8 cellular contexts compared by ENCODE assay signal in genomic region chr17:4499431-4500187, GRCh38. TPM values are rescaled to one million over a fixed set of nuclear protein-coding genes. Genes with fewer than 3 reads are reported as not detected.
DNase-seq lines count a peak whose midpoint lies in the region; ATAC-seq and TF ChIP-seq lines count a peak whose summit lies in the region.

No MANE protein-coding gene starts in this region.

- peak overlapping the region; percentile 83 for H3K4me3 Mint-ChIP-seq in CD4-positive, alpha-beta T cell
- peak overlapping the region; percentile 78 for H3K4me3 Mint-ChIP-seq in stimulated activated memory B cell treated with anti-CD40 and anti-IgM and Interleukin-4, amounts not matched to agents 10 μg/mL and 1 μg/mL and 100 μg/mL, for 72 hours

- H3K27me3 Mint-ChIP-seq in CD4-positive, alpha-beta T cell = peaks cover 45% of the 10 kb centered on the region
- H3K27me3 Mint-ChIP-seq in stimulated activated memory B cell treated with anti-CD40 and anti-IgM and Interleukin-4, amounts not matched to agents 10 μg/mL and 1 μg/mL and 100 μg/mL, for 72 hours = peaks cover 54% of the 10 kb centered on the region

- no peaks in the 10 kb centered on the region for H3K9me3 Mint-ChIP-seq in CD4-positive, alpha-beta T cell
- H3K9me3 Mint-ChIP-seq in stimulated activated memory B cell treated with anti-CD40 and anti-IgM and Interleukin-4, amounts not matched to agents 10 μg/mL and 1 μg/mL and 100 μg/mL, for 72 hours = no peaks in the 10 kb centered on the region

- TF ChIP-seq CTCF in CD4-positive, alpha-beta T cell (IDR thresholded peaks at IDR 0.05) = no peak

- no peaks in the 10 kb centered on the region for H3K36me3 Mint-ChIP-seq in CD4-positive, alpha-beta T cell (ENCODE audit: low read depth)
- no peaks in the 10 kb centered on the region for H3K36me3 Mint-ChIP-seq in stimulated activated memory B cell treated with anti-CD40 and anti-IgM and Interleukin-4, amounts not matched to agents 10 μg/mL and 1 μg/mL and 100 μg/mL, for 72 hours

- no peak overlapping the region for H3K27ac Mint-ChIP-seq in CD4-positive, alpha-beta T cell
- H3K27ac Mint-ChIP-seq in stimulated activated memory B cell treated with anti-CD40 and anti-IgM and Interleukin-4, amounts not matched to agents 10 μg/mL and 1 μg/mL and 100 μg/mL, for 72 hours = no peak overlapping the region

- no peaks in the 10 kb centered on the region for H3K9me3 ChIP-seq in CD4-positive, alpha-beta T cell (ENCODE audit: control insufficient read depth, low read length)

- H3K27me3 ChIP-seq in CD4-positive, alpha-beta T cell (ENCODE audit: control insufficient read depth, insufficient read depth, low read length) = peaks cover 42% of the 10 kb centered on the region

- CTCF ChIA-PET in CD4-positive, alpha-beta T cell (lab: Charles Lee) = no interaction called here

- in situ Hi-C loops in KBM-7 (cut with MboI; ENCODE audit: low pct_unique_long_range_greater_than_20kb, low sequenced_read_pairs) = no loop called here

- DNase-seq in CD4-positive, alpha-beta T cell = peak in 3 of 10 experiments; percentile 7 to 20 (median 16)
- DNase-seq in KBM-7 (peak; percentile 74), anterior cingulate cortex (lab: John Stamatoyannopoulos, UW) (peak in 51 of 58 donors; percentile 16 to 77 (median 52)), left kidney (ENCODE audit: low read depth, low spot score) (peak; percentile 64), inferior parietal cortex (ENCODE audit: extremely low spot score) (no peak), T-helper 9 cell (no peak)

- POLR2A ChIA-PET in CD4-positive, alpha-beta T cell (lab: Charles Lee) = interaction anchor here (0.9 to 2.9 kb wide), 3 partner anchors 14 to 55 kb away, joined by 3 to 21 read pairs (median 10); partner anchors contain the start of gene MYBBP1A

- peaks cover 34% of the 10 kb centered on the region for H3K4me1 Mint-ChIP-seq in CD4-positive, alpha-beta T cell (ENCODE audit: low read depth)
- peaks cover 42% of the 10 kb centered on the region for H3K4me1 Mint-ChIP-seq in stimulated activated memory B cell treated with anti-CD40 and anti-IgM and Interleukin-4, amounts not matched to agents 10 μg/mL and 1 μg/mL and 100 μg/mL, for 72 hours

- no peak overlapping the region for H3K27ac ChIP-seq in CD4-positive, alpha-beta T cell (ENCODE audit: low read depth, low read length)

- ATAC-seq in CD4-positive, alpha-beta T cell (ENCODE audit: poor library complexity) = peak; percentile 27
- no peak for ATAC-seq in stimulated activated memory B cell treated with anti-CD40 and anti-IgM and Interleukin-4, amounts not matched to agents 10 μg/mL and 1 μg/mL and 100 μg/mL, for 72 hours
- ATAC-seq in HG03108 (IDR thresholded peaks at IDR 0.05; ENCODE audit: unreplicated experiment) = no peak

- intact Hi-C loops in CD4-positive, alpha-beta T cell (cut with DNase I, micrococcal nuclease) = no loop called here

RNA-seq across cellular contexts. Expression of gene SPNS2, which starts 0.9 kb away (rescaled TPM):
- under 1 TPM; 0.33 to 0.53 TPM for total RNA-seq in CD4-positive, alpha-beta T cell

RNA-seq across cellular contexts. Expression of gene MYBBP1A, which starts 55.6 kb away (rescaled TPM):
- total RNA-seq in CD4-positive, alpha-beta T cell = 10 to 100 TPM; 58.0 to 58.2 TPM

Comparison
In these comparisons a context has a peak if more than half of its experiments do, and no peak if none do; other contexts are left out.
1. DNase-seq: peak in KBM-7 (single experiment), anterior cingulate cortex (51 of 58) and left kidney (single experiment); none in inferior parietal cortex (single experiment) and T-helper 9 cell (single experiment).